ENCODE assay signal across 22 cellular contexts in genomic region chr1:3831689-3832088, GRCh38. TPM values are rescaled to one million over a fixed set of nuclear protein-coding genes. Genes with fewer than 3 reads are reported as not detected.
"Had no signal": no experiment of that assay in that cellular context is flagged by ENCODE, and none has a peak within 500 bp of the region (broad histone marks: within the 10 kb centered on the region; RNA-seq: fewer than 3 reads in every experiment).

No MANE protein-coding gene starts in this region.

- H3K4me1 Mint-ChIP-seq: activated B cell treated with CpG ODN at 0.5 μM for 24 hours, memory B cell had no signal

- H3K27ac Mint-ChIP-seq: activated B cell treated with CpG ODN at 0.5 μM for 24 hours; activated CD8-positive, alpha-beta T cell treated with anti-CD3 and anti-CD28 coated beads, Interleukin-2, amount 10 ng/mL, durations not matched to agents 7 days and 5 days; activated T-cell treated with anti-CD3 and anti-CD28 coated beads, Interleukin-2, amount 50 U/mL, for 72 hours; memory B cell; natural killer cell treated with Interleukin-12 subunit alpha and Interleukin-12 subunit beta and Interleukin-15 and Interleukin-18, amount 100 ng/mL, for 72 hours had no signal

- H3K4me3 Mint-ChIP-seq: activated B cell treated with CpG ODN at 0.5 μM for 24 hours; activated CD8-positive, alpha-beta T cell treated with anti-CD3 and anti-CD28 coated beads, Interleukin-2, amount 10 ng/mL, durations not matched to agents 7 days and 5 days; activated T-cell treated with anti-CD3 and anti-CD28 coated beads, Interleukin-2, amount 50 U/mL, for 72 hours; memory B cell; natural killer cell treated with Interleukin-12 subunit alpha and Interleukin-12 subunit beta and Interleukin-15 and Interleukin-18, amount 100 ng/mL, for 72 hours had no signal

- H3K9me3 Mint-ChIP-seq: activated B cell treated with CpG ODN at 0.5 μM for 24 hours; activated T-cell treated with anti-CD3 and anti-CD28 coated beads, Interleukin-2, amount 50 U/mL, for 72 hours; memory B cell; natural killer cell treated with Interleukin-12 subunit alpha and Interleukin-12 subunit beta and Interleukin-15 and Interleukin-18, amount 100 ng/mL, for 72 hours had no signal

- DNase-seq: activated B cell treated with CpG ODN at 0.5 μM for 24 hours; activated CD4-positive, alpha-beta T cell treated with anti-CD3 and anti-CD28 coated beads for 48 hours; activated CD8-positive, alpha-beta memory T cell treated with anti-CD3 and anti-CD28 coated beads, Interleukin-2, amount 50 U/mL, for 48 hours; activated CD8-positive, alpha-beta T cell treated with anti-CD3 and anti-CD28 coated beads, Interleukin-2, amount 10 ng/mL, durations not matched to agents 7 days and 5 days; activated naive CD4-positive, alpha-beta T cell; activated T-cell treated with anti-CD3 and anti-CD28 coated beads, Interleukin-2, amount 50 U/mL, for 72 hours; cerebellar nuclear complex; effector CD8-positive, alpha-beta T cell; left ventricle myocardium superior; posterior cingulate gyrus; small intestine; stimulated activated CD4-positive, alpha-beta T cell treated with anti-CD3 and anti-CD28 coated beads, Interleukin-4, amount 100 ng/mL, for 24 hours; stimulated activated naive CD8-positive, alpha-beta T cell treated with anti-CD3 and anti-CD28 coated beads, Interleukin-15, Interleukin-2, amounts not matched to agents 100 U/mL and 50 U/mL, for 24 hours; transverse colon had no signal

- H3K27me3 Mint-ChIP-seq: activated B cell treated with CpG ODN at 0.5 μM for 24 hours; memory B cell; natural killer cell treated with Interleukin-12 subunit alpha and Interleukin-12 subunit beta and Interleukin-15 and Interleukin-18, amount 100 ng/mL, for 72 hours had no signal

- H3K27ac ChIP-seq: ascending aorta, breast epithelium, hepatocyte, transverse colon, vagina had no signal

RNA-seq across cellular contexts. Expression of gene SMIM1, which starts 59.1 kb away (rescaled TPM):
- total RNA-seq: activated CD8-positive, alpha-beta T cell treated with anti-CD3 and anti-CD28 coated beads, Interleukin-2, amount 10 ng/mL, durations not matched to agents 7 days and 5 days; ascending aorta; kidney epithelial cell; natural killer cell treated with Interleukin-12 subunit alpha and Interleukin-12 subunit beta and Interleukin-15 and Interleukin-18, amount 100 ng/mL, for 72 hours; T-helper 2 cell treated with Interferon-gamma antibody and Interleukin-4, amounts not matched to agents 100 ng/mL and 5 ng/mL, for 36 hours; transverse colon; vagina had no signal
